In genomic region chr1:150515328-150516049, GRCh38 we compare ENCODE assay signal across 8 cellular contexts. TPM values are rescaled to one million over a fixed set of nuclear protein-coding genes. Genes with fewer than 3 reads are reported as not detected.
A peak's percentile ranks its signal among the peaks of the same experiment; 100 is the strongest.
DNase-seq lines count a peak whose midpoint lies in the region; TF ChIP-seq lines count a peak whose summit lies in the region.

Gene FALEC, plus strand, starts transcription at chr1:150515752.

- H3K27ac Mint-ChIP-seq in nephron progenitor cell, result peak within 1 kb of the TSS; percentile 88
- peak within 1 kb of the TSS; percentile 59 for H3K27ac Mint-ChIP-seq in stimulated activated naive CD8-positive, alpha-beta T cell treated with anti-CD3 and anti-CD28 coated beads, Interleukin-15, Interleukin-2, amounts not matched to agents 100 ng/mL and 50 ng/mL, for 24 hours

- peak; percentile 96 for DNase-seq in EL
- peak; percentile 91 for DNase-seq in H4 (ENCODE audit: low spot score)
- peak; percentile 98 for DNase-seq in LoVo (ENCODE audit: low spot score)
- peak; percentile 94 for DNase-seq in RWPE1 (ENCODE audit: low spot score)
- peak; percentile 90 for DNase-seq in activated T-helper 9 cell treated with anti-CD3 and anti-CD28 coated beads, Interleukin-2, amount 50 U/mL, for 16 hours (ENCODE audit: low read depth)
- DNase-seq in fibroblast of the aortic adventitia (ENCODE audit: low read depth), result peak; percentile 94
- peak; percentile 97 for DNase-seq in nephron progenitor cell

- POLR2A ChIA-PET in RWPE1 (lab: Yijun Ruan, JAX; ENCODE audit: low non-redundant PET), result interaction anchor here (0.5 to 0.6 kb wide), 3 partner anchors 18 to 52 kb away, joined by 3 read pairs; no protein-coding TSS in a partner anchor

- no peak for TF ChIP-seq CTCF in RWPE1 (conservative IDR thresholded peaks at IDR 0.05; ENCODE audit: low read depth)
- peak; percentile 10 for TF ChIP-seq CTCF in fibroblast of the aortic adventitia (IDR thresholded peaks at IDR 0.05; ENCODE audit: insufficient read depth, low read length)
- no peak for TF ChIP-seq CTCF in nephron progenitor cell (IDR thresholded peaks at IDR 0.05)

- H3K4me1 Mint-ChIP-seq in nephron progenitor cell, result peaks cover 54% of the 10 kb centered on the region
- peaks cover 11% of the 10 kb centered on the region for H3K4me1 Mint-ChIP-seq in stimulated activated naive CD8-positive, alpha-beta T cell treated with anti-CD3 and anti-CD28 coated beads, Interleukin-15, Interleukin-2, amounts not matched to agents 100 ng/mL and 50 ng/mL, for 24 hours (ENCODE audit: low read depth)

- no peaks in the 10 kb centered on the region for H3K9me3 Mint-ChIP-seq in nephron progenitor cell
- H3K9me3 Mint-ChIP-seq in stimulated activated naive CD8-positive, alpha-beta T cell treated with anti-CD3 and anti-CD28 coated beads, Interleukin-15, Interleukin-2, amounts not matched to agents 100 ng/mL and 50 ng/mL, for 24 hours, result no peaks in the 10 kb centered on the region

- CTCF ChIA-PET in RWPE1 (lab: Yijun Ruan, JAX), result interaction anchor here (0.6 to 1.6 kb wide), 2 partner anchors 17 to 64 kb away, joined by 3 to 8 read pairs; partner anchors contain the start of gene MCL1

- peak within 1 kb of the TSS; percentile 89 for H3K27ac ChIP-seq in RWPE1

- peaks cover 17% of the 10 kb centered on the region for H3K36me3 Mint-ChIP-seq in nephron progenitor cell (ENCODE audit: low read depth)
- no peaks in the 10 kb centered on the region for H3K36me3 Mint-ChIP-seq in stimulated activated naive CD8-positive, alpha-beta T cell treated with anti-CD3 and anti-CD28 coated beads, Interleukin-15, Interleukin-2, amounts not matched to agents 100 ng/mL and 50 ng/mL, for 24 hours (ENCODE audit: low read depth)

- no peaks in the 10 kb centered on the region for H3K27me3 Mint-ChIP-seq in nephron progenitor cell (ENCODE audit: low read depth, poor library complexity)
- no peaks in the 10 kb centered on the region for H3K27me3 Mint-ChIP-seq in stimulated activated naive CD8-positive, alpha-beta T cell treated with anti-CD3 and anti-CD28 coated beads, Interleukin-15, Interleukin-2, amounts not matched to agents 100 ng/mL and 50 ng/mL, for 24 hours

- H3K4me3 Mint-ChIP-seq in nephron progenitor cell, result peak within 1 kb of the TSS; percentile 82
- peak within 1 kb of the TSS; percentile 91 for H3K4me3 Mint-ChIP-seq in stimulated activated naive CD8-positive, alpha-beta T cell treated with anti-CD3 and anti-CD28 coated beads, Interleukin-15, Interleukin-2, amounts not matched to agents 100 ng/mL and 50 ng/mL, for 24 hours

- H3K4me3 ChIP-seq in fibroblast of the aortic adventitia (ENCODE audit: low read depth, low read length), result peak within 1 kb of the TSS; percentile 70

RNA-seq across cellular contexts. Expression of gene FALEC, which starts in this region (rescaled TPM):
- total RNA-seq in H4 (2014; rRNA removed; shearing (Covaris generic)), result not detected in 2 replicates
- total RNA-seq in fibroblast of the aortic adventitia (ENCODE audit: low replicate concordance), result not detected in 2 replicates

Comparison
In these comparisons a context has a peak if more than half of its experiments do, and no peak if none do; other contexts are left out.
1. Peak in every context shown above with its lines: DNase-seq, H3K4me3 ChIP-seq and H3K27ac ChIP-seq.
2. Peak in DNase-seq in H4; RNA of the gene not detected or under 1 TPM.
3. Peak in DNase-seq and H3K4me3 ChIP-seq in fibroblast of the aortic adventitia; RNA of the gene not detected or under 1 TPM.